Comparison of ENCODE assay signal across 29 cellular contexts in the genomic region with DNA sequence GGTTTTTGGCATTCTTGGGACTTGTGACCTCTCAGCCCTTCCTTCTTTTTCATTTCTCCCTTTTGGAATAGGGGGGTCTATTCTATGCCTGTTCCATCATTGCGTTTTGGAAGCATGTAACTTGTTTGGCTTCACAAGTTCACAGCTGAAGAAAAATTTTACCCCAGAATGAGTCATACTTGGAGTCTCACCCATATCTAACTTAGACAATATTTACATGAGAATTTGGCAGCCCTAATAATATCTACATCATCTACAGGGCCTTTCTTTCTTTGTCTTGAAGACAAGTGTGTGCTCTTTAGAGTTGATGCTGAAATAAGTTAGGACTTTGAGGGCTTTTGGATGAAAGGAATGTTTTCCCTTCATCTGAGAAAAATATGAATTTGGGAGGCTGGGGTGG.
"Had no signal": no experiment of that assay in that cellular context is flagged by ENCODE, and none has a peak within 500 bp of the region (broad histone marks: within the 10 kb centered on the region; RNA-seq: fewer than 3 reads in every experiment).

No MANE protein-coding gene starts in this region.

- DNase-seq: colonic mucosa; cortex of kidney; effector CD8-positive, alpha-beta T cell; effector memory CD8-positive, alpha-beta T cell; endodermal cell; erythroblast; esophagus squamous epithelium; foreskin keratinocyte; heart left ventricle; hypothalamus; immature natural killer cell; left cardiac atrium; left ventricle myocardium superior; lower lobe of right lung; mesenchymal stem cell; mucosa of descending colon; naive B cell; naive thymus-derived CD8-positive, alpha-beta T cell had no signal

- FAIRE-seq: endometrium, frontal cortex, islet of Langerhans, keratinocyte had no signal

- ATAC-seq: effector memory CD8-positive, alpha-beta T cell; esophagus mucosa; foreskin keratinocyte; gastroesophageal sphincter; heart left ventricle; left cardiac atrium; left lung; left ventricle myocardium superior; lower lobe of right lung; mucosa of descending colon; naive thymus-derived CD8-positive, alpha-beta T cell had no signal

- H3K4me1 Mint-ChIP-seq: endodermal cell; immature natural killer cell; mesothelial cell of epicardium; naive B cell; naive thymus-derived CD8-positive, alpha-beta T cell had no signal

- H3K4me2 ChIP-seq: hepatocyte had no signal

- H3K36me3 Mint-ChIP-seq: naive B cell had no signal

- H3K27me3 Mint-ChIP-seq: dendritic cell treated with granulocyte-macrophage colony-stimulating factor and Interleukin-4, amounts not matched to agents 40 ng/mL and 50 ng/mL, for 4 days; effector memory CD8-positive, alpha-beta T cell; naive B cell; naive thymus-derived CD8-positive, alpha-beta T cell had no signal

- H3K27ac ChIP-seq: colonic mucosa, epithelial cell of prostate, esophagus squamous epithelium, foreskin keratinocyte, gastroesophageal sphincter, heart left ventricle, hepatocyte, left lung, lower lobe of right lung had no signal

- H3K79me2 ChIP-seq: hepatocyte had no signal

- H3K27me3 ChIP-seq: colonic mucosa, esophagus squamous epithelium, foreskin keratinocyte, gastroesophageal sphincter, heart left ventricle, hepatocyte, left lung had no signal

- H3K36me3 ChIP-seq: colonic mucosa, esophagus squamous epithelium, gastroesophageal sphincter, heart left ventricle, left lung, lower lobe of right lung had no signal

- H3K27ac Mint-ChIP-seq: dendritic cell treated with granulocyte-macrophage colony-stimulating factor and Interleukin-4, amounts not matched to agents 40 ng/mL and 50 ng/mL, for 4 days; effector memory CD8-positive, alpha-beta T cell; endodermal cell; immature natural killer cell; mesothelial cell of epicardium; naive B cell; naive thymus-derived CD8-positive, alpha-beta T cell had no signal

- H3K4me1 ChIP-seq: colonic mucosa, esophagus squamous epithelium, foreskin keratinocyte, heart left ventricle, left lung, lower lobe of right lung had no signal

- H2AFZ ChIP-seq: hepatocyte had no signal

- H3K9me3 ChIP-seq: colonic mucosa had no signal

- H3K4me3 ChIP-seq: colonic mucosa, esophagus squamous epithelium, gastroesophageal sphincter, heart left ventricle, hepatocyte, left lung, lower lobe of right lung, mucosa of descending colon had no signal

- H3K4me3 Mint-ChIP-seq: dendritic cell treated with granulocyte-macrophage colony-stimulating factor and Interleukin-4, amounts not matched to agents 40 ng/mL and 50 ng/mL, for 4 days; effector memory CD8-positive, alpha-beta T cell; endodermal cell; immature natural killer cell; mesothelial cell of epicardium; naive B cell; naive thymus-derived CD8-positive, alpha-beta T cell had no signal
